ENCODE assay signal across 8 cellular contexts in the genomic region with DNA sequence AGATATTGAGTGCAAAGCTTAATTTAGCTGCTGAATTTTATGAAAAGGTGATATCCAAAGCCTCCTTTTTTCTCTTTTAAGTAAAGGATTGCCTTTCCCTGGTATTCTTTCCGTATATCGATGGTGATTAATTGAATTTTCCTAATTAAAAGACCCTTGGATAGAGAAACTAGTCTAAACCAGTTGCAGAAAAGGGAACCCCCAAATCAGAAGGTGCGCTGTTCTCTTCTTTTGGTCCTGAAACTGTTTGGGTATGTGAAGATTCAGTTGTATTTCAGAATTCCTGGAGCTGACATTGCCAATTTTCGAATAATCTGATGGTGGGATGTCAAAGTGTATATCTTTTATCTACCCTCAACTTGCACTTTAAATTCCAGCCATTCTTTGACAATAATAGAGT. TPM values are rescaled to one million over a fixed set of nuclear protein-coding genes. Genes with fewer than 3 reads are reported as not detected.
DNase-seq lines count a peak whose midpoint lies in the region; ATAC-seq and TF ChIP-seq lines count a peak whose summit lies in the region.

No MANE protein-coding gene starts in this region.

- TF ChIP-seq CTCF in colonic mucosa (IDR thresholded peaks at IDR 0.05), result no peak
- no peak for TF ChIP-seq CTCF in natural killer cell (IDR thresholded peaks at IDR 0.05)

- H3K4me1 ChIP-seq in BLaER1 treated with 17β-estradiol and CSF1 and Interleukin-3, amounts not matched to agents 10 nM and 100 nM, result peaks cover 0 to 20% (median 12%) of the 10 kb centered on the region in 10 experiments; a peak in 9 of 20 replicates
- H3K4me1 ChIP-seq in colonic mucosa, result peaks cover 5% of the 10 kb centered on the region

- no peaks in the 10 kb centered on the region for H3K36me3 Mint-ChIP-seq in IgD-negative memory B cell
- H3K36me3 Mint-ChIP-seq in natural killer cell, result no peaks in the 10 kb centered on the region

- intact Hi-C loops in colonic mucosa (cut with DNase I) (no loop called here), natural killer cell (cut with micrococcal nuclease) (no loop called here)

- H3K27ac ChIP-seq in BLaER1 treated with 17β-estradiol and CSF1 and Interleukin-3, amounts not matched to agents 10 nM and 100 nM, result no peak overlapping the region
- no peak overlapping the region for H3K27ac ChIP-seq in colonic mucosa

- ATAC-seq in natural killer cell (no peak), HG03439 (IDR thresholded peaks at IDR 0.05; ENCODE audit: unreplicated experiment) (no peak)

- no peaks in the 10 kb centered on the region for H3K9me3 Mint-ChIP-seq in IgD-negative memory B cell
- H3K9me3 Mint-ChIP-seq in natural killer cell, result no peaks in the 10 kb centered on the region

- H3K4me3 Mint-ChIP-seq in IgD-negative memory B cell, result peak overlapping the region; percentile 95 to 100 (median 97)
- H3K4me3 Mint-ChIP-seq in natural killer cell, result peak overlapping the region; percentile 87

- H3K4me3 ChIP-seq in BLaER1 treated with 17β-estradiol and CSF1 and Interleukin-3, amounts not matched to agents 10 nM and 100 nM, result peak overlapping the region; percentile 73 to 84 (median 80)
- peak overlapping the region; percentile 73 for H3K4me3 ChIP-seq in colonic mucosa

- H3K4me2 ChIP-seq in BLaER1 treated with 17β-estradiol and CSF1 and Interleukin-3, amounts not matched to agents 10 nM and 100 nM, result peak overlapping the region; percentile 48 to 88 (median 82)

- peak overlapping the region in 4 of 11 experiments; percentile 73 to 85 (median 78); a peak in 3 of 22 replicates for H3K9ac ChIP-seq in BLaER1 treated with 17β-estradiol and CSF1 and Interleukin-3, amounts not matched to agents 10 nM and 100 nM
- H3K9ac ChIP-seq in colonic mucosa (ENCODE audit: low read depth in 2 of 2, low read length in 2 of 2), result peak overlapping the region in 1 of 2 donors; percentile 98

- peaks cover 0 to 16% (median 4%) of the 10 kb centered on the region in 11 experiments; a peak in 4 of 22 replicates for H3K27me3 ChIP-seq in BLaER1 treated with 17β-estradiol and CSF1 and Interleukin-3, amounts not matched to agents 10 nM and 100 nM
- H3K27me3 ChIP-seq in colonic mucosa, result no peaks in the 10 kb centered on the region

- H3K27ac Mint-ChIP-seq in IgD-negative memory B cell (peak overlapping the region in 1 of 3 donors; percentile 66), natural killer cell (no peak overlapping the region)

- H3K9me3 ChIP-seq in BLaER1 treated with 17β-estradiol and CSF1 and Interleukin-3, amounts not matched to agents 10 nM and 100 nM (replicated peaks in 1 of 11), result peaks cover 18 to 23% (median 21%) of the 10 kb centered on the region in 11 experiments; a peak in 21 of 22 replicates
- H3K9me3 ChIP-seq in colonic mucosa, result no peaks in the 10 kb centered on the region

- H3K36me3 ChIP-seq in BLaER1 treated with 17β-estradiol and CSF1 and Interleukin-3, amounts not matched to agents 10 nM and 100 nM, result no peaks in the 10 kb centered on the region
- H3K36me3 ChIP-seq in colonic mucosa, result no peaks in the 10 kb centered on the region

- H3K4me1 Mint-ChIP-seq in IgD-negative memory B cell (peaks cover 25 to 34% (median 31%) of the 10 kb centered on the region in 3 donors), natural killer cell (peaks cover 18 to 27% of the 10 kb centered on the region in 2 donors)

- DNase-seq in colonic mucosa, result no peak
- DNase-seq in natural killer cell, result no peak
- DNase-seq in HCEC 1CT, result no peak
- DNase-seq in Ammon's horn (ENCODE audit: low spot score), result no peak
- DNase-seq in NCI-H345 treated with DMSO at 0.1 percent for 48 hours (lab: John Stamatoyannopoulos, UW; ENCODE audit: unreplicated experiment), result no peak

- H3K27me3 Mint-ChIP-seq in IgD-negative memory B cell, result peaks cover 3% of the 10 kb centered on the region
- peaks cover 14 to 29% of the 10 kb centered on the region in 2 donors for H3K27me3 Mint-ChIP-seq in natural killer cell (ENCODE audit: low read depth in 2 of 2)

- peaks cover 0 to 41% (median 24%) of the 10 kb centered on the region in 11 experiments; a peak in 14 of 22 replicates for H4K20me1 ChIP-seq in BLaER1 treated with 17β-estradiol and CSF1 and Interleukin-3, amounts not matched to agents 10 nM and 100 nM

RNA-seq across cellular contexts. Expression of a gene that starts 1.9 kb away (rescaled TPM):
- 5.9 TPM for polyA plus RNA-seq in IgD-negative memory B cell
- total RNA-seq in colonic mucosa (10 to 100 TPM; 32.0 to 45.2 TPM), natural killer cell (1 to 10 TPM; 6.3 to 9.4 (median 8.7) TPM)

RNA-seq across cellular contexts. Expression of a gene that starts 23.7 kb away (rescaled TPM):
- polyA plus RNA-seq in IgD-negative memory B cell, result not detected
- total RNA-seq in colonic mucosa, result 1 to 10 TPM in 1 of 2 donors, under 1 TPM in 1; 0.82 to 1.3 TPM
- total RNA-seq in natural killer cell, result not detected
